ENCODE assay signal across 15 cellular contexts in genomic region chr13:110254151-110254679, GRCh38. TPM values are rescaled to one million over a fixed set of nuclear protein-coding genes. Genes with fewer than 3 reads are reported as not detected.
DNase-seq lines count a peak whose midpoint lies in the region; ATAC-seq and TF ChIP-seq lines count a peak whose summit lies in the region.
"Had no signal": no experiment of that assay in that cellular context is flagged by ENCODE, and none has a peak within 500 bp of the region (broad histone marks: within the 10 kb centered on the region; RNA-seq: fewer than 3 reads in every experiment).

No MANE protein-coding gene starts in this region.

- no peaks in the 10 kb centered on the region for H3K9me3 Mint-ChIP-seq in endodermal cell

- H3K27ac ChIP-seq in HUES48 (ENCODE audit: low read depth, low read length) (peak overlapping the region; percentile 42), endodermal cell (ENCODE audit: low read depth, low read length) (no peak overlapping the region), mesodermal cell (ENCODE audit: low read depth, low read length, severe bottlenecking) (peak overlapping the region; percentile 55), stomach smooth muscle (ENCODE audit: low read length) (peak overlapping the region; percentile 85)
- H3K27ac ChIP-seq: VCaP had no signal

- H3K4me3 ChIP-seq in HUES48 (ENCODE audit: low read depth, low read length) (no peak overlapping the region), endodermal cell (ENCODE audit: low read length) (no peak overlapping the region), mesodermal cell (ENCODE audit: extremely low read depth, insufficient read depth, low read length, poor library complexity, severe bottlenecking) (no peak overlapping the region), stomach smooth muscle (ENCODE audit: low read length in 2 of 2) (no peak overlapping the region)

- DNase-seq in endodermal cell (no peak), T-helper 2 cell (no peak), NCI-H187 (lab: John Stamatoyannopoulos, UW) (no peak)
- DNase-seq: dermis blood vessel endothelial cell, H7, NCI-H2081, NCI-H82, SHP77 treated with DMSO at 0.1 percent for 48 hours had no signal

- H3K27me3 Mint-ChIP-seq in endodermal cell (ENCODE audit: insufficient read depth): no peaks in the 10 kb centered on the region

- no peak overlapping the region for H3K4me3 Mint-ChIP-seq in endodermal cell
- H3K4me3 Mint-ChIP-seq: activated naive CD8-positive, alpha-beta T cell had no signal

- no peak for TF ChIP-seq CTCF in endodermal cell (conservative IDR thresholded peaks at IDR 0.05)

- peaks cover 34% of the 10 kb centered on the region for H3K36me3 Mint-ChIP-seq in endodermal cell (ENCODE audit: low read depth)
- H3K36me3 Mint-ChIP-seq: activated naive CD8-positive, alpha-beta T cell had no signal

- ATAC-seq in HG03469 (IDR thresholded peaks at IDR 0.05; ENCODE audit: unreplicated experiment): no peak
- ATAC-seq in GM21737 (IDR thresholded peaks at IDR 0.05; ENCODE audit: unreplicated experiment): no peak

- 91 to 92% methylated on average over 6 to 7 of the region's 7 CpGs for WGBS in endodermal cell (ENCODE audit: insufficient coverage in 1 of 2, insufficient read length in 1 of 2), 2 experiments
- 86 to 92% methylated on average over 5 to 7 of the region's 7 CpGs for whole genome bisulfite sequencing in mesodermal cell (ENCODE audit: insufficient coverage in 2 of 2), 2 experiments

- peak overlapping the region; percentile 29 for H3K27ac Mint-ChIP-seq in endodermal cell

- H3K9ac ChIP-seq in HUES48 (ENCODE audit: low read depth, low read length): no peak overlapping the region
- no peak overlapping the region for H3K9ac ChIP-seq in endodermal cell (ENCODE audit: extremely low read depth, low read length, poor library complexity, severe bottlenecking)
- H3K9ac ChIP-seq in stomach smooth muscle (ENCODE audit: low read length in 2 of 2): peak overlapping the region in 1 of 2 donors; percentile 10

- H3K4me1 ChIP-seq in HUES48 (ENCODE audit: control insufficient read depth, insufficient read depth, low read length) (no peaks in the 10 kb centered on the region), endodermal cell (ENCODE audit: control insufficient read depth, insufficient read depth, low read length) (no peaks in the 10 kb centered on the region), mesodermal cell (ENCODE audit: control insufficient read depth, insufficient read depth, low read length, poor library complexity, severe bottlenecking) (peaks cover 23% of the 10 kb centered on the region), stomach smooth muscle (ENCODE audit: control insufficient read depth, insufficient read depth, low read length) (peaks cover 42% of the 10 kb centered on the region)

- H3K9me3 ChIP-seq in HUES48 (ENCODE audit: control insufficient read depth, insufficient read depth, low read length): no peaks in the 10 kb centered on the region
- no peaks in the 10 kb centered on the region for H3K9me3 ChIP-seq in endodermal cell (ENCODE audit: control insufficient read depth, low read length)
- H3K9me3 ChIP-seq in mesodermal cell (ENCODE audit: control insufficient read depth, low read length): no peaks in the 10 kb centered on the region
- H3K9me3 ChIP-seq in stomach smooth muscle (ENCODE audit: control insufficient read depth in 2 of 2, low read length in 2 of 2): no peaks in the 10 kb centered on the region

- no peaks in the 10 kb centered on the region for H3K4me1 Mint-ChIP-seq in endodermal cell

- H3K27me3 ChIP-seq in HUES48 (ENCODE audit: control insufficient read depth, insufficient read depth, low read length) (no peaks in the 10 kb centered on the region), endodermal cell (ENCODE audit: control insufficient read depth, insufficient read depth, low read length, poor library complexity, severe bottlenecking) (no peaks in the 10 kb centered on the region), stomach smooth muscle (ENCODE audit: control insufficient read depth in 1 of 2, insufficient read depth in 2 of 2, low read length in 2 of 2) (no peaks in the 10 kb centered on the region)

- H3K36me3 ChIP-seq in HUES48 (ENCODE audit: control insufficient read depth, insufficient read depth, low read length) (no peaks in the 10 kb centered on the region), endodermal cell (ENCODE audit: control insufficient read depth, insufficient read depth, low read length) (peaks cover 41% of the 10 kb centered on the region), mesodermal cell (ENCODE audit: control insufficient read depth, insufficient read depth, low read length) (peaks cover 49% of the 10 kb centered on the region), stomach smooth muscle (ENCODE audit: control insufficient read depth in 2 of 2, insufficient read depth in 2 of 2, low read length in 2 of 2) (peaks cover 0 to 2% of the 10 kb centered on the region in 2 donors)

RNA-seq across cellular contexts. Expression of gene COL4A1, which starts 52.7 kb away (rescaled TPM):
- total RNA-seq in endodermal cell: 100 to 1,000 TPM; 702 to 764 TPM
- polyA plus RNA-seq in endodermal cell (2013, experiment 1 of 2): 174 TPM
- polyA plus RNA-seq in endodermal cell (2013, experiment 2 of 2): 194 TPM
- 570 TPM for polyA plus RNA-seq in mesodermal cell (2013, experiment 1 of 2)
- 588 TPM for polyA plus RNA-seq in mesodermal cell (2013, experiment 2 of 2)

RNA-seq across cellular contexts. Expression of gene COL4A2, which starts 52.9 kb away (rescaled TPM):
- 100 to 1,000 TPM; 388 to 398 TPM for total RNA-seq in endodermal cell
- polyA plus RNA-seq in endodermal cell (2013, experiment 1 of 2): 216 TPM
- 219 TPM for polyA plus RNA-seq in endodermal cell (2013, experiment 2 of 2)
- 583 TPM for polyA plus RNA-seq in mesodermal cell (2013, experiment 1 of 2)
- polyA plus RNA-seq in mesodermal cell (2013, experiment 2 of 2): 545 TPM
